14 cellular contexts compared by ENCODE assay signal in genomic region chr5:119583684-119584083, GRCh38. TPM values are rescaled to one million over a fixed set of nuclear protein-coding genes. Genes with fewer than 3 reads are reported as not detected.
DNase-seq lines count a peak whose midpoint lies in the region; ATAC-seq and TF ChIP-seq lines count a peak whose summit lies in the region.
"Had no signal": no experiment of that assay in that cellular context is flagged by ENCODE, and none has a peak within 500 bp of the region (broad histone marks: within the 10 kb centered on the region; RNA-seq: fewer than 3 reads in every experiment).

No MANE protein-coding gene starts in this region.

- H3K4me1 ChIP-seq in neural progenitor cell, result peaks cover 50% of the 10 kb centered on the region
- no peaks in the 10 kb centered on the region for H3K4me1 ChIP-seq in spleen

- H3K36me3 Mint-ChIP-seq in HFFc6 (ENCODE audit: low read depth) (no peaks in the 10 kb centered on the region), neural progenitor cell (no peaks in the 10 kb centered on the region)

- ATAC-seq in GM19023 (IDR thresholded peaks at IDR 0.05; ENCODE audit: unreplicated experiment) (peak; percentile 89), HG03378 (IDR thresholded peaks at IDR 0.05; ENCODE audit: unreplicated experiment) (peak; percentile 97)

- intact Hi-C loops in spleen (cut with DNase I; ENCODE audit: low total_unique reads), result no loop called here

- H3K9me3 Mint-ChIP-seq in HFFc6 (no peaks in the 10 kb centered on the region), neural progenitor cell (peaks cover 2% of the 10 kb centered on the region)

- H3K9me3 ChIP-seq in neural progenitor cell (ENCODE audit: low read depth), result no peaks in the 10 kb centered on the region
- no peaks in the 10 kb centered on the region for H3K9me3 ChIP-seq in spleen

- no peaks in the 10 kb centered on the region for H3K4me1 Mint-ChIP-seq in HFFc6 (ENCODE audit: low read depth)
- peaks cover 26% of the 10 kb centered on the region for H3K4me1 Mint-ChIP-seq in neural progenitor cell

- TF ChIP-seq POLR2A in spleen (IDR thresholded peaks at IDR 0.05), result no peak

- no peaks in the 10 kb centered on the region for H4K20me1 ChIP-seq in neural progenitor cell (ENCODE audit: low read depth)

- H3K27ac ChIP-seq in neural progenitor cell (peak overlapping the region; percentile 11), spleen (no peak overlapping the region)

- no peak overlapping the region for H2AFZ ChIP-seq in neural progenitor cell (replicated peaks)

- peaks cover 51% of the 10 kb centered on the region for H3F3A ChIP-seq in neural progenitor cell (ENCODE audit: low read depth)

- H3K36me3 ChIP-seq in neural progenitor cell, result no peaks in the 10 kb centered on the region
- no peaks in the 10 kb centered on the region for H3K36me3 ChIP-seq in spleen

- no peaks in the 10 kb centered on the region for H3K27me3 ChIP-seq in neural progenitor cell
- H3K27me3 ChIP-seq in spleen (replicated peaks in 1 of 7), result no peaks in the 10 kb centered on the region

- peaks cover 3% of the 10 kb centered on the region; the same call in 1 of the 2 replicates for H3K27me3 Mint-ChIP-seq in HFFc6 (ENCODE audit: insufficient read depth)
- H3K27me3 Mint-ChIP-seq in neural progenitor cell (ENCODE audit: insufficient read depth, low read depth), result peaks cover 3% of the 10 kb centered on the region

- TF ChIP-seq CTCF in HFFc6 (IDR thresholded peaks at IDR 0.05) (no peak), neural progenitor cell (IDR thresholded peaks at IDR 0.05) (no peak), spleen (IDR thresholded peaks at IDR 0.05 in 8 of 11, conservative IDR thresholded peaks at IDR 0.05 in 3 of 11) (no peak)

- no peak overlapping the region for H3K9ac ChIP-seq in neural progenitor cell

- H3K27ac Mint-ChIP-seq in HFFc6, result no peak overlapping the region
- no peak overlapping the region for H3K27ac Mint-ChIP-seq in neural progenitor cell

- WGBS in spleen, 5 donors, result 56 to 76% (median 67%) methylated on average over 3 of the region's 3 CpGs

- no peak overlapping the region for H3K4me3 ChIP-seq in neural progenitor cell
- H3K4me3 ChIP-seq in spleen, result no peak overlapping the region

- peak; percentile 8 for DNase-seq in HFFc6
- DNase-seq in neural progenitor cell (ENCODE audit: low spot score), result no peak
- no peak for DNase-seq in DMS153 (lab: John Stamatoyannopoulos, UW)
- DNase-seq in NOMO-1 (lab: John Stamatoyannopoulos, UW; ENCODE audit: unreplicated experiment in 2 of 2), result no peak
- DNase-seq in stimulated activated CD4-positive, alpha-beta T cell treated with anti-CD3 and anti-CD28 coated beads, Interleukin-15, amount 100 ng/mL, for 24 hours, result no peak
- no peak for DNase-seq in spleen
- DNase-seq: amygdala, COR-L47, NCI-H526, nucleus accumbens had no signal

- H3K79me2 ChIP-seq in neural progenitor cell (ENCODE audit: low read depth), result no peaks in the 10 kb centered on the region

- H3K4me3 Mint-ChIP-seq in HFFc6 (no peak overlapping the region), neural progenitor cell (no peak overlapping the region)

- no peak overlapping the region for H3K4me2 ChIP-seq in neural progenitor cell

RNA-seq across cellular contexts. Expression of gene FAM170A, which starts 45.7 kb away (rescaled TPM):
- not detected for total RNA-seq in HFFc6 (2021; fragmentation: NEBNext Ultra II Directional; extraction: Animal tissue kit (Norgen Biotek cat#: 25700))
- not detected in 2 replicates for total RNA-seq in neural progenitor cell (ENCODE audit: low replicate concordance)
- under 1 TPM in 1 of 7 donors, not detected in 6; 0.46 TPM for total RNA-seq in spleen
- polyA plus RNA-seq in spleen, result not detected
- total RNA-seq: activated CD8-positive, alpha-beta memory T cell treated with anti-CD3 and anti-CD28 coated beads for 36 hours; urinary bladder had no signal
- polyA plus RNA-seq: urinary bladder had no signal
